In genomic region chr2:11669454-11670291, GRCh38 we compare ENCODE assay signal across 9 cellular contexts. TPM values are rescaled to one million over a fixed set of nuclear protein-coding genes. Genes with fewer than 3 reads are reported as not detected.
DNase-seq lines count a peak whose midpoint lies in the region; ATAC-seq and TF ChIP-seq lines count a peak whose summit lies in the region.
"Had no signal": no experiment of that assay in that cellular context is flagged by ENCODE, and none has a peak within 500 bp of the region (broad histone marks: within the 10 kb centered on the region; RNA-seq: fewer than 3 reads in every experiment).

TSS of gene NTSR2 (minus strand) at chr2:11670195. CDS start at chr2:11670129, 66 bp downstream.

- no peaks in the 10 kb centered on the region for H3K36me3 Mint-ChIP-seq in natural killer cell treated with Interleukin-12 subunit alpha and Interleukin-12 subunit beta and Interleukin-15 and Interleukin-18, amount 100 ng/mL, for 72 hours

- no peak within 1 kb of the TSS for H3K4me3 ChIP-seq in fibroblast of pulmonary artery (replicated peaks; ENCODE audit: low read depth, low read length)

- H3K4me1 Mint-ChIP-seq in natural killer cell treated with Interleukin-12 subunit alpha and Interleukin-12 subunit beta and Interleukin-15 and Interleukin-18, amount 100 ng/mL, for 72 hours (ENCODE audit: low read depth in 2 of 2): peaks cover 0 to 11% of the 10 kb centered on the region in 2 donors

- no peak within 1 kb of the TSS for H3K4me3 Mint-ChIP-seq in natural killer cell treated with Interleukin-12 subunit alpha and Interleukin-12 subunit beta and Interleukin-15 and Interleukin-18, amount 100 ng/mL, for 72 hours
- H3K4me3 Mint-ChIP-seq: activated naive CD8-positive, alpha-beta T cell had no signal

- no peak for TF ChIP-seq CTCF in fibroblast of pulmonary artery (IDR thresholded peaks at IDR 0.05; ENCODE audit: low read length, missing control alignments)

- peaks cover 21 to 34% of the 10 kb centered on the region in 2 donors for H3K27me3 Mint-ChIP-seq in natural killer cell treated with Interleukin-12 subunit alpha and Interleukin-12 subunit beta and Interleukin-15 and Interleukin-18, amount 100 ng/mL, for 72 hours

- no peaks in the 10 kb centered on the region for H3K9me3 Mint-ChIP-seq in natural killer cell treated with Interleukin-12 subunit alpha and Interleukin-12 subunit beta and Interleukin-15 and Interleukin-18, amount 100 ng/mL, for 72 hours

- ATAC-seq in natural killer cell treated with Interleukin-12 subunit alpha and Interleukin-12 subunit beta and Interleukin-15 and Interleukin-18, amount 100 ng/mL, for 72 hours: peak; percentile 77 to 79
- no peak for ATAC-seq in GM19351 (IDR thresholded peaks at IDR 0.05; ENCODE audit: unreplicated experiment)
- ATAC-seq in GM19023 (IDR thresholded peaks at IDR 0.05; ENCODE audit: unreplicated experiment): no peak

- DNase-seq in EH (ENCODE audit: low read depth) (peak; percentile 44), fibroblast of pulmonary artery (ENCODE audit: low read depth) (peak; percentile 61), MV-4-11 (lab: John Stamatoyannopoulos, UW) (no peak)
- DNase-seq in activated CD4-positive, alpha-beta T cell treated with anti-CD3 and anti-CD28 coated beads, Interleukin-2, amount 50 U/mL, for 48 hours: peak; percentile 26 to 31
- no peak for DNase-seq in natural killer cell treated with Interleukin-12 subunit alpha and Interleukin-12 subunit beta and Interleukin-15 and Interleukin-18, amount 100 ng/mL, for 72 hours (ENCODE audit: low spot score)
- no peak for DNase-seq in effector CD4-positive, alpha-beta T cell

- H3K27ac Mint-ChIP-seq in natural killer cell treated with Interleukin-12 subunit alpha and Interleukin-12 subunit beta and Interleukin-15 and Interleukin-18, amount 100 ng/mL, for 72 hours: no peak within 1 kb of the TSS
- H3K27ac Mint-ChIP-seq: activated naive CD8-positive, alpha-beta T cell had no signal

RNA-seq across cellular contexts. Expression of gene NTSR2, which starts in this region (rescaled TPM):
- not detected for total RNA-seq in natural killer cell treated with Interleukin-12 subunit alpha and Interleukin-12 subunit beta and Interleukin-15 and Interleukin-18, amount 100 ng/mL, for 72 hours

Comparison
In these comparisons a context has a peak if more than half of its experiments do, and no peak if none do; other contexts are left out.
1. Peak in ATAC-seq in natural killer cell treated with Interleukin-12 subunit alpha and Interleukin-12 subunit beta and Interleukin-15 and Interleukin-18, amount 100 ng/mL, for 72 hours; RNA of the gene not detected or under 1 TPM.
2. DNase-seq: peak in EH (single experiment), activated CD4-positive, alpha-beta T cell treated with anti-CD3 and anti-CD28 coated beads, Interleukin-2, amount 50 U/mL, for 48 hours (2 of 2) and fibroblast of pulmonary artery (single experiment); none in natural killer cell treated with Interleukin-12 subunit alpha and Interleukin-12 subunit beta and Interleukin-15 and Interleukin-18, amount 100 ng/mL, for 72 hours (single experiment), effector CD4-positive, alpha-beta T cell (single experiment) and MV-4-11 (single experiment).